ENCODE assay signal across 9 cellular contexts in genomic region chr11:79437981-79438630, GRCh38. TPM values are rescaled to one million over a fixed set of nuclear protein-coding genes. Genes with fewer than 3 reads are reported as not detected.
DNase-seq lines count a peak whose midpoint lies in the region; ATAC-seq, FAIRE-seq and TF ChIP-seq lines count a peak whose summit lies in the region.
"Had no signal": no experiment of that assay in that cellular context is flagged by ENCODE, and none has a peak within 500 bp of the region (broad histone marks: within the 10 kb centered on the region; RNA-seq: fewer than 3 reads in every experiment).

No MANE protein-coding gene starts in this region.

- no peak for FAIRE-seq in endothelial cell of umbilical vein (lab: Jason Lieb, UNC)

- no peak overlapping the region for H3K4me3 Mint-ChIP-seq in effector memory CD8-positive, alpha-beta T cell

- peaks cover 0 to 5% of the 10 kb centered on the region in 2 donors for H3K4me1 Mint-ChIP-seq in effector memory CD8-positive, alpha-beta T cell (ENCODE audit: low read depth in 2 of 2)

- H3K9ac ChIP-seq in endothelial cell of umbilical vein (replicated peaks; ENCODE audit: extremely low read depth, insufficient read depth, low read length): no peak overlapping the region

- BruUV-seq in endothelial cell of umbilical vein (replicated peaks; lab: Mats Ljungman, UMichigan): no TSS peak

- H3K4me1 ChIP-seq in endothelial cell of umbilical vein (ENCODE audit: control insufficient read depth, extremely low read depth, insufficient read depth, low read length) (no peaks in the 10 kb centered on the region), neuron (ENCODE audit: insufficient read depth, low read length) (peaks cover 23% of the 10 kb centered on the region)

- peak; percentile 48 for DNase-seq in ELR (ENCODE audit: low read depth)
- peak; percentile 80 for DNase-seq in NCI-H69 (lab: John Stamatoyannopoulos, UW)
- DNase-seq in endothelial cell of umbilical vein (ENCODE audit: low read depth, low spot score): no peak
- DNase-seq in DMS79 treated with DMSO at 0.1 percent for 48 hours (lab: John Stamatoyannopoulos, UW): no peak
- DNase-seq in effector memory CD8-positive, alpha-beta T cell: no peak

- H4K20me1 ChIP-seq in endothelial cell of umbilical vein (replicated peaks; ENCODE audit: control insufficient read depth, extremely low read depth, insufficient read depth, low read length): no peaks in the 10 kb centered on the region

- H2AFZ ChIP-seq in endothelial cell of umbilical vein (ENCODE audit: low read depth, low read length): no peak overlapping the region
- H2AFZ ChIP-seq in neuron (ENCODE audit: low read depth, low read length): peak overlapping the region; percentile 69

- dilution Hi-C loops in endothelial cell of umbilical vein (cut with MboI; ENCODE audit: extremely low pct_ligation_motif_present, low sequenced_read_pairs): no loop called here

- peaks cover 54 to 63% of the 10 kb centered on the region in 2 experiments for H3K27me3 ChIP-seq in endothelial cell of umbilical vein (ENCODE audit: control insufficient read depth in 2 of 2, insufficient read depth in 2 of 2, low read length in 2 of 2)
- no peaks in the 10 kb centered on the region for H3K27me3 ChIP-seq in neuron (ENCODE audit: insufficient read depth, low read length)

- POLR2A ChIA-PET in endothelial cell of umbilical vein (lab: Charles Lee): no interaction called here

- H3K9me3 Mint-ChIP-seq in effector memory CD8-positive, alpha-beta T cell: peaks cover 0 to 6% of the 10 kb centered on the region in 2 donors

- no peaks in the 10 kb centered on the region for H3K79me2 ChIP-seq in endothelial cell of umbilical vein (ENCODE audit: control insufficient read depth, insufficient read depth, low read length)

- no peak for TF ChIP-seq CTCF in endothelial cell of umbilical vein (IDR thresholded peaks at IDR 0.05; ENCODE audit: extremely low read depth in 1 of 2, insufficient read depth in 1 of 2, low read depth in 1 of 2, low read length in 2 of 2)

- ATAC-seq in GM21528 (IDR thresholded peaks at IDR 0.05; ENCODE audit: low FRiP score, unreplicated experiment) (no peak), GM21423 (IDR thresholded peaks at IDR 0.05; ENCODE audit: unreplicated experiment) (no peak)
- ATAC-seq in effector memory CD8-positive, alpha-beta T cell (replicated peaks): no peak

- H3K27ac ChIP-seq in endothelial cell of umbilical vein (ENCODE audit: insufficient read depth, low read depth, low read length): no peak overlapping the region
- H3K27ac ChIP-seq: HL-60 had no signal

- H3K36me3 Mint-ChIP-seq in effector memory CD8-positive, alpha-beta T cell (ENCODE audit: insufficient read depth): no peaks in the 10 kb centered on the region

- H3K9me3 ChIP-seq in endothelial cell of umbilical vein (replicated peaks; ENCODE audit: control insufficient read depth, insufficient read depth, low read length) (no peaks in the 10 kb centered on the region), neuron (ENCODE audit: low read length) (no peaks in the 10 kb centered on the region)

- H3K4me3 ChIP-seq in endothelial cell of umbilical vein (replicated peaks in 1 of 3; ENCODE audit: insufficient read depth in 1 of 3, low read depth in 1 of 3, low read length in 3 of 3) (no peak overlapping the region), neuron (ENCODE audit: low read length) (peak overlapping the region; percentile 84)

- H3K27ac Mint-ChIP-seq in effector memory CD8-positive, alpha-beta T cell: no peak overlapping the region

- H3K36me3 ChIP-seq in endothelial cell of umbilical vein (ENCODE audit: control insufficient read depth in 2 of 2, extremely low read depth in 1 of 2, insufficient read depth in 2 of 2, low read length in 2 of 2) (no peaks in the 10 kb centered on the region), neuron (ENCODE audit: insufficient read depth, low read length) (no peaks in the 10 kb centered on the region)

- TF ChIP-seq POLR2A in endothelial cell of umbilical vein (IDR thresholded peaks at IDR 0.05; ENCODE audit: low read depth, low read length): no peak

- intact Hi-C loops in endothelial cell of umbilical vein (cut with micrococcal nuclease): no loop called here

- no peaks in the 10 kb centered on the region for H3K9me1 ChIP-seq in endothelial cell of umbilical vein (replicated peaks; ENCODE audit: control insufficient read depth, extremely low read depth, insufficient read depth, low read length)

- CTCF ChIA-PET in endothelial cell of umbilical vein (lab: Charles Lee): no interaction called here

- H3K4me2 ChIP-seq in endothelial cell of umbilical vein (ENCODE audit: insufficient read depth, low read length): no peak overlapping the region

- peaks cover 51 to 69% of the 10 kb centered on the region in 2 donors for H3K27me3 Mint-ChIP-seq in effector memory CD8-positive, alpha-beta T cell

TF ChIP-seq in endothelial cell of umbilical vein, 7 proteins besides CTCF, POLR2A, EP300 and RAD21:
- TF ChIP-seq, protein P1, sequence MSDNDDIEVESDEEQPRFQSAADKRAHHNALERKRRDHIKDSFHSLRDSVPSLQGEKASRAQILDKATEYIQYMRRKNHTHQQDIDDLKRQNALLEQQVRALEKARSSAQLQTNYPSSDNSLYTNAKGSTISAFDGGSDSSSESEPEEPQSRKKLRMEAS (IDR thresholded peaks at IDR 0.05; ENCODE audit: insufficient read depth, insufficient read length): no peak
- TF ChIP-seq EZH2 (IDR thresholded peaks at IDR 0.05; ENCODE audit: borderline replicate concordance, low read depth, low read length, severe bottlenecking): peak; percentile 71
- no peak for TF ChIP-seq MYC (IDR thresholded peaks at IDR 0.05; ENCODE audit: low read depth, low read length)
- TF ChIP-seq GATA2 (IDR thresholded peaks at IDR 0.05; ENCODE audit: insufficient read depth, insufficient read length, low read depth, low read length): no peak
TF ChIP-seq in endothelial cell of umbilical vein: peak in this region for 1.

RNA-seq across cellular contexts. Expression of gene TENM4, which starts 2.7 kb away (rescaled TPM):
- 0.27 TPM in 1 of 2 replicates, not detected in the other for total RNA-seq in endothelial cell of umbilical vein
- 0.02 and 0.06 TPM in 2 replicates for polyA plus RNA-seq in endothelial cell of umbilical vein
- 0.04 and 0.13 TPM in 2 replicates for polyA plus RNA-seq in endothelial cell of umbilical vein (2011; cell fraction: cytosol; rRNA removed)
- 0.16 and 0.22 TPM in 2 replicates for polyA plus RNA-seq in endothelial cell of umbilical vein (2011; cell fraction: nucleus; rRNA removed)
- 0.27 and 0.33 TPM in 2 replicates for polyA plus RNA-seq in endothelial cell of umbilical vein (2012)
- polyA minus RNA-seq in endothelial cell of umbilical vein: 0.12 and 0.19 TPM in 2 replicates
- not detected for polyA minus RNA-seq in endothelial cell of umbilical vein (2011; cell fraction: cytosol; rRNA and poly(A)+ RNA removed)
- polyA minus RNA-seq in endothelial cell of umbilical vein (2011; cell fraction: nucleus; rRNA and poly(A)+ RNA removed): 0.10 and 1.3 TPM in 2 replicates

Comparison
In these comparisons a context has a peak if more than half of its experiments do, and no peak if none do; other contexts are left out.
1. DNase-seq: peak in ELR (single experiment) and NCI-H69 (single experiment); none in endothelial cell of umbilical vein (single experiment), DMS79 treated with DMSO at 0.1 percent for 48 hours (single experiment) and effector memory CD8-positive, alpha-beta T cell (0 of 3).